Comparison of ENCODE assay signal across 9 cellular contexts in the genomic region with DNA sequence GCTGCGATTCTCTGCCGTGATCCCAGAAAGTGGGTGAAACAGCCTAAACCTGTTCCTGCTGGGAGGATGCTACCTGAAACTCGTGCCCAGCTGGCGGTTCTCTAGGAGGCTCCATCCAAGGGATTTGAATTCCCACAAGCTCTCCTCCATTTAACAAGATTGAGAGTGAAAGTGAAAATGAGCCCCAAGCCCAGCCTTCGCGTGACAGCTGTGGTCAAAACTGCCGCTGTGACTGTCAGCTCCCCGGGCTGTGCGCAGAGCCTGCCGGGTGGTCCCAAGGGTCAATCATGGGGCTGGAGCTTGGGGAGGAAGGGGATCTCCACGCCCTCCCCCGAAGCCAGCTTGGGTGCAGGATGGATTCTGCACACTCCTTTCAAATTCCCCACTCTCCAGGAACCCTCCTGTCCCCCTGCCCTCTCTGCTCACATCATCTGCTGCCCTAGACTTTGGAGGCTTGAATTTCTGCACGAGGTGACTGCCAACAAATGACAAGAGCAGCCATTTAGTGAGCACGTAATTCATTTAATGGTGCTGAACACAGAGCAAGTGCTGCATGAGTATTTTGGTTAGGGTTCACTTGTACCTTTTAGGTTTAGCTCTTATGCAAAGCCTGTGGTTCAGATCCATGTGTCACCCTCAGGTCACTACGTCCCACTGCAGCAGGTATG. TPM values are rescaled to one million over a fixed set of nuclear protein-coding genes. Genes with fewer than 3 reads are reported as not detected.
DNase-seq lines count a peak whose midpoint lies in the region; ATAC-seq and TF ChIP-seq lines count a peak whose summit lies in the region.
"Had no signal": no experiment of that assay in that cellular context is flagged by ENCODE, and none has a peak within 500 bp of the region (broad histone marks: within the 10 kb centered on the region; RNA-seq: fewer than 3 reads in every experiment).

No MANE protein-coding gene starts in this region.

- H3K9me3 Mint-ChIP-seq in HFFc6 = no peaks in the 10 kb centered on the region
- H3K9me3 Mint-ChIP-seq in activated naive CD4-positive, alpha-beta T cell treated with anti-CD3 and anti-CD28 coated beads, Interleukin-2, amount 10 ng/mL, durations not matched to agents 7 days and 5 days = peaks cover 7% of the 10 kb centered on the region

- peaks cover 4% of the 10 kb centered on the region for H3K27me3 Mint-ChIP-seq in HFFc6 (ENCODE audit: insufficient read depth)
- H3K27me3 Mint-ChIP-seq in activated naive CD4-positive, alpha-beta T cell treated with anti-CD3 and anti-CD28 coated beads, Interleukin-2, amount 10 ng/mL, durations not matched to agents 7 days and 5 days = no peaks in the 10 kb centered on the region

- no CpG with 5 or more reads among the region's 15 CpGs for WGBS in neuronal stem cell (ENCODE audit: extremely low coverage in 2 of 2, insufficient read length in 2 of 2, insufficient replicate concordance in 1 of 2), 2 donors

- H3K9me3 ChIP-seq in neuronal stem cell (replicated peaks in 1 of 2; ENCODE audit: control insufficient read depth in 2 of 2, insufficient read depth in 1 of 2, low read depth in 1 of 2, low read length in 2 of 2) = no peaks in the 10 kb centered on the region
- H3K9me3 ChIP-seq: neutrophil had no signal

- no peaks in the 10 kb centered on the region for H3K36me3 ChIP-seq in neuronal stem cell (replicated peaks in 1 of 2; ENCODE audit: control insufficient read depth in 2 of 2, insufficient read depth in 2 of 2, low read length in 2 of 2)
- H3K36me3 ChIP-seq: neutrophil had no signal

- H2BK120ac ChIP-seq in neuronal stem cell (ENCODE audit: low read depth, low read length) = no peak overlapping the region

- H4K91ac ChIP-seq in neuronal stem cell (ENCODE audit: low read depth, low read length, poor library complexity) = no peak overlapping the region

- no peak overlapping the region for H2AFZ ChIP-seq in neuronal stem cell (ENCODE audit: low read length)

- no peak overlapping the region for H3K27ac ChIP-seq in neuronal stem cell (replicated peaks; ENCODE audit: low read length)

- no peak overlapping the region for H2BK5ac ChIP-seq in neuronal stem cell (ENCODE audit: low read length)

- no peak overlapping the region for H3K23ac ChIP-seq in neuronal stem cell (ENCODE audit: low read depth, low read length, poor library complexity)

- no peak for TF ChIP-seq CTCF in HFFc6 (IDR thresholded peaks at IDR 0.05)

- H4K8ac ChIP-seq in neuronal stem cell (ENCODE audit: low read depth, low read length) = no peak overlapping the region

- H3K4me3 ChIP-seq in neuronal stem cell (ENCODE audit: low read length in 2 of 2) = no peak overlapping the region

- H3K4me1 ChIP-seq in neuronal stem cell (ENCODE audit: control insufficient read depth in 2 of 2, insufficient read depth in 1 of 2, low read depth in 1 of 2, low read length in 2 of 2) = peaks cover 0 to 6% of the 10 kb centered on the region in 2 donors

- no peak overlapping the region for H3K4me2 ChIP-seq in neuronal stem cell (ENCODE audit: insufficient read depth, low read length, poor library complexity, severe bottlenecking)

- DNase-seq in HFFc6 (no peak), NCI-H524 treated with DMSO at 0.1 percent for 48 hours (lab: John Stamatoyannopoulos, UW) (peak; percentile 87), neuronal stem cell (ENCODE audit: low spot score) (no peak), T1000 (lab: John Stamatoyannopoulos, UW) (no peak), NCI-H1105 treated with DMSO at 0.1 percent for 48 hours (lab: John Stamatoyannopoulos, UW) (no peak), anterior cingulate cortex (lab: John Stamatoyannopoulos, UW) (no peak)
- DNase-seq in activated naive CD4-positive, alpha-beta T cell treated with anti-CD3 and anti-CD28 coated beads, Interleukin-2, amount 10 ng/mL, durations not matched to agents 7 days and 5 days = peak; percentile 86

- no peak overlapping the region for H3K14ac ChIP-seq in neuronal stem cell (ENCODE audit: low read length)

- H3K4me3 Mint-ChIP-seq in HFFc6 = peak overlapping the region; percentile 38
- peak overlapping the region; percentile 78 for H3K4me3 Mint-ChIP-seq in activated naive CD4-positive, alpha-beta T cell treated with anti-CD3 and anti-CD28 coated beads, Interleukin-2, amount 10 ng/mL, durations not matched to agents 7 days and 5 days

- CTCF ChIA-PET in activated naive CD4-positive, alpha-beta T cell treated with anti-CD3 and anti-CD28 coated beads, Interleukin-2, amount 10 ng/mL, durations not matched to agents 7 days and 5 days (lab: Charles Lee) = interaction anchor here (0.8 to 12.7 kb wide), 14 partner anchors 9 to 208 kb away, joined by 3 to 181 read pairs (median 4); no protein-coding TSS in a partner anchor

- H2BK12ac ChIP-seq in neuronal stem cell (ENCODE audit: low read length) = no peak overlapping the region

- H3K18ac ChIP-seq in neuronal stem cell (ENCODE audit: low read length) = no peak overlapping the region

- peak; percentile 28 for ATAC-seq in GM18517 (IDR thresholded peaks at IDR 0.05; ENCODE audit: unreplicated experiment)

- no peaks in the 10 kb centered on the region for H3K79me1 ChIP-seq in neuronal stem cell (ENCODE audit: low read depth, low read length)

- H3K9ac ChIP-seq in neuronal stem cell (ENCODE audit: low read depth, low read length, poor library complexity) = peak overlapping the region; percentile 27

- H3K27ac Mint-ChIP-seq in HFFc6 = no peak overlapping the region
- peak overlapping the region; percentile 97 for H3K27ac Mint-ChIP-seq in activated naive CD4-positive, alpha-beta T cell treated with anti-CD3 and anti-CD28 coated beads, Interleukin-2, amount 10 ng/mL, durations not matched to agents 7 days and 5 days

- no peak overlapping the region for H2BK15ac ChIP-seq in neuronal stem cell (ENCODE audit: low read length)

- H3K4ac ChIP-seq in neuronal stem cell (ENCODE audit: low read length) = no peak overlapping the region

- H3K36me3 Mint-ChIP-seq in HFFc6 (ENCODE audit: low read depth) = no peaks in the 10 kb centered on the region
- H3K36me3 Mint-ChIP-seq in activated naive CD4-positive, alpha-beta T cell treated with anti-CD3 and anti-CD28 coated beads, Interleukin-2, amount 10 ng/mL, durations not matched to agents 7 days and 5 days = peaks cover 34% of the 10 kb centered on the region

- no peak overlapping the region for H2AK5ac ChIP-seq in neuronal stem cell (ENCODE audit: low read depth, low read length)

- peaks cover 0 to 25% (median 0%) of the 10 kb centered on the region in 3 experiments for H3K27me3 ChIP-seq in neuronal stem cell (ENCODE audit: control insufficient read depth in 3 of 3, insufficient read depth in 3 of 3, low read depth in 1 of 3, low read length in 3 of 3)

- H3K4me1 Mint-ChIP-seq in HFFc6 (ENCODE audit: low read depth) = peaks cover 13% of the 10 kb centered on the region
- H3K4me1 Mint-ChIP-seq in activated naive CD4-positive, alpha-beta T cell treated with anti-CD3 and anti-CD28 coated beads, Interleukin-2, amount 10 ng/mL, durations not matched to agents 7 days and 5 days = peaks cover 98% of the 10 kb centered on the region

RNA-seq across cellular contexts. Expression of a gene that starts 5.3 kb away (rescaled TPM):
- total RNA-seq in HFFc6 (2021; fragmentation: NEBNext Ultra II Directional; extraction: Animal tissue kit (Norgen Biotek cat#: 25700)) = not detected
- 0.43 TPM for polyA plus RNA-seq in neuronal stem cell (2013, experiment 1 of 2)
- 0.50 TPM for polyA plus RNA-seq in neuronal stem cell (2013, experiment 2 of 2)

RNA-seq across cellular contexts. Expression of a gene that starts 26.0 kb away (rescaled TPM):
- total RNA-seq in HFFc6 (2021; fragmentation: NEBNext Ultra II Directional; extraction: Animal tissue kit (Norgen Biotek cat#: 25700)) = not detected
- not detected for polyA plus RNA-seq in neuronal stem cell (2013, experiment 1 of 2)
- not detected for polyA plus RNA-seq in neuronal stem cell (2013, experiment 2 of 2)

RNA-seq across cellular contexts. Expression of a gene that starts 44.0 kb away (rescaled TPM):
- not detected for total RNA-seq in HFFc6 (2021; fragmentation: NEBNext Ultra II Directional; extraction: Animal tissue kit (Norgen Biotek cat#: 25700))
- 2.3 TPM for polyA plus RNA-seq in neuronal stem cell (2013, experiment 1 of 2)
- polyA plus RNA-seq in neuronal stem cell (2013, experiment 2 of 2) = 2.4 TPM

RNA-seq across cellular contexts. Expression of a gene that starts 55.0 kb away (rescaled TPM):
- total RNA-seq in HFFc6 (2021; fragmentation: NEBNext Ultra II Directional; extraction: Animal tissue kit (Norgen Biotek cat#: 25700)) = 1 to 10 TPM in 4 of 6 experiments, under 1 TPM in 2; 0.77 to 1.8 (median 1.2) TPM
- 5.1 TPM for polyA plus RNA-seq in neuronal stem cell (2013, experiment 1 of 2)
- polyA plus RNA-seq in neuronal stem cell (2013, experiment 2 of 2) = 5.0 TPM

Comparison
In these comparisons a context has a peak if more than half of its experiments do, and no peak if none do; other contexts are left out.
1. DNase-seq: peak in NCI-H524 treated with DMSO at 0.1 percent for 48 hours (single experiment) and activated naive CD4-positive, alpha-beta T cell treated with anti-CD3 and anti-CD28 coated beads, Interleukin-2, amount 10 ng/mL, durations not matched to agents 7 days and 5 days (single experiment); none in HFFc6 (single experiment), neuronal stem cell (single experiment), T1000 (single experiment), NCI-H1105 treated with DMSO at 0.1 percent for 48 hours (single experiment) and anterior cingulate cortex (0 of 58).